Comparison of ENCODE assay signal across 11 cellular contexts in the genomic region with DNA sequence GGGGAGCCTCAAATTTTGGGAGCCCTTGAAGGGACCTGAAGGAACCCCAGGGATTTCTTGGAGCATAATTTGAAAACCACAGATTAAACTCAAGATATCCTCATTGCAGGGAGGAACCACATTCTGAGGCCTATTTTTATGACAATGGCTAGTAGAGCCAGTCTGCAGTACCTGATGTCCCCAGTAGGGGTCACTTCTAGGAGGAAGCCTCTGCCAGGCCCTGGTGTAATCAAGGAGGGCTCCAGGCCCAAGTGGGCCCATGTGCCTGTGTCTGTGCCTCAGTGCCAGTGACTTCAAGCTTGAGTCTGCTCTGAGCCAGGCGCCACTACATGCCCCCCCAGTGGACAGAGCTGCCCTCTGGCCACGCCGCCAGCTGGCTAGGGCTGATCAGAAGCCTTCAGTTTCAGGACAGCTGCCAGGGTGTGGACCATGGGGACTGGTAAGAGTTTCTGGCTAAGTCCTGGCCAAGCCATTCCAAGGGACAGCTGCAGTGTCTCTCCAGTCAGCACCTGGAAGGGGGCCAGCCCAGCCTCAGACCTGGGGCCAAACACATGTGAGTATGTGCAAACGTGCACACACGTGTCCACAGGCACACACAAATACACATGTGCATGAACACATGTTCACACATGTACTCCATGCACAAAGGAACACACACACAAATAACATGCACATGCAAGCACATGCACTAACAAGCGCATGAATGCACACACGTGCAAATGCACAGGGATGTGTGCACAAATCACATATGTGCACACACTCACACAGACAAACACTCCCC. TPM values are rescaled to one million over a fixed set of nuclear protein-coding genes. Genes with fewer than 3 reads are reported as not detected.
DNase-seq lines count a peak whose midpoint lies in the region; ATAC-seq and TF ChIP-seq lines count a peak whose summit lies in the region.
"Had no signal": no experiment of that assay in that cellular context is flagged by ENCODE, and none has a peak within 500 bp of the region (broad histone marks: within the 10 kb centered on the region; RNA-seq: fewer than 3 reads in every experiment).

No MANE protein-coding gene starts in this region.

- no peaks in the 10 kb centered on the region for H3K27me3 ChIP-seq in PC-3 (ENCODE audit: low read length)

- DNase-seq in DMS 273 (lab: John Stamatoyannopoulos, UW; ENCODE audit: unreplicated experiment) (peak; percentile 45), DMS 273 treated with DMSO at 0.1 percent for 48 hours (lab: John Stamatoyannopoulos, UW) (no peak), PC-3 (no peak), fibroblast of villous mesenchyme (ENCODE audit: low read depth) (no peak), skeletal muscle cell (ENCODE audit: low read depth) (peak; percentile 13), NCI-H1105 (lab: John Stamatoyannopoulos, UW) (no peak), activated gamma-delta T cell treated with Interleukin-2 at 50 U/mL for 16 hours (no peak)
- no peak for DNase-seq in activated naive CD8-positive, alpha-beta T cell treated with anti-CD3 and anti-CD28 coated beads for 36 hours
- DNase-seq: 8988T, naive B cell had no signal

- peaks cover 6% of the 10 kb centered on the region for H3K27me3 Mint-ChIP-seq in activated naive CD8-positive, alpha-beta T cell treated with anti-CD3 and anti-CD28 coated beads for 36 hours

- CTCF ChIA-PET in PC-3 (lab: Charles Lee): no interaction called here

- H3K4me3 Mint-ChIP-seq in activated naive CD8-positive, alpha-beta T cell treated with anti-CD3 and anti-CD28 coated beads for 36 hours: no peak overlapping the region
- H3K4me3 Mint-ChIP-seq: stimulated activated effector memory CD8-positive, alpha-beta T cell treated with anti-CD3 and anti-CD28 coated beads, Interleukin-12 subunit alpha, Interleukin-12 subunit beta, amount 100 ng/mL, for 72 hours had no signal

- no peaks in the 10 kb centered on the region for H3K36me3 ChIP-seq in PC-3 (ENCODE audit: low read depth, low read length)

- H3K4me2 ChIP-seq in PC-3 (ENCODE audit: low read length): no peak overlapping the region

- no peak for ATAC-seq in PC-3
- ATAC-seq: stimulated activated effector memory CD8-positive, alpha-beta T cell treated with anti-CD3 and anti-CD28 coated beads, Interleukin-12 subunit alpha, Interleukin-12 subunit beta, amount 100 ng/mL, for 72 hours had no signal

- no peak overlapping the region for H2AFZ ChIP-seq in PC-3 (ENCODE audit: low read length)

- H3K36me3 Mint-ChIP-seq in activated naive CD8-positive, alpha-beta T cell treated with anti-CD3 and anti-CD28 coated beads for 36 hours: no peaks in the 10 kb centered on the region
- H3K36me3 Mint-ChIP-seq: naive B cell; stimulated activated effector memory CD8-positive, alpha-beta T cell treated with anti-CD3 and anti-CD28 coated beads, Interleukin-12 subunit alpha, Interleukin-12 subunit beta, amount 100 ng/mL, for 72 hours had no signal

- H3K27ac Mint-ChIP-seq in activated naive CD8-positive, alpha-beta T cell treated with anti-CD3 and anti-CD28 coated beads for 36 hours: no peak overlapping the region
- H3K27ac Mint-ChIP-seq: naive B cell; stimulated activated effector memory CD8-positive, alpha-beta T cell treated with anti-CD3 and anti-CD28 coated beads, Interleukin-12 subunit alpha, Interleukin-12 subunit beta, amount 100 ng/mL, for 72 hours had no signal

- no peaks in the 10 kb centered on the region for H3K9me3 ChIP-seq in PC-3 (ENCODE audit: low read length)

- H3K4me3 ChIP-seq in PC-3 (ENCODE audit: low read length) (no peak overlapping the region), fibroblast of villous mesenchyme (ENCODE audit: low read depth, low read length) (no peak overlapping the region), skeletal muscle cell (ENCODE audit: low read depth, low read length) (no peak overlapping the region)

- no TSS peak for BruUV-seq in PC-3 (replicated peaks; lab: Mats Ljungman, UMichigan)

- no peaks in the 10 kb centered on the region for H3K9me3 Mint-ChIP-seq in activated naive CD8-positive, alpha-beta T cell treated with anti-CD3 and anti-CD28 coated beads for 36 hours
- H3K9me3 Mint-ChIP-seq: stimulated activated effector memory CD8-positive, alpha-beta T cell treated with anti-CD3 and anti-CD28 coated beads, Interleukin-12 subunit alpha, Interleukin-12 subunit beta, amount 100 ng/mL, for 72 hours had no signal

- H3F3A ChIP-seq in PC-3 (ENCODE audit: low read length, unreplicated experiment): no peaks in the 10 kb centered on the region

- H3K9me2 ChIP-seq in PC-3 (replicated peaks; ENCODE audit: low read length): no peaks in the 10 kb centered on the region

- TF ChIP-seq CTCF in PC-3 (conservative IDR thresholded peaks at IDR 0.05; ENCODE audit: low read depth, low read length) (peak; percentile 59), fibroblast of villous mesenchyme (IDR thresholded peaks at IDR 0.05; ENCODE audit: insufficient read depth, low read depth, low read length) (peak; percentile 55)

- no peaks in the 10 kb centered on the region for H3K4me1 ChIP-seq in PC-3 (ENCODE audit: insufficient read depth, low read length)

- H3K79me2 ChIP-seq in PC-3 (ENCODE audit: low read length): no peaks in the 10 kb centered on the region

- no peak overlapping the region for H3K27ac ChIP-seq in PC-3 (ENCODE audit: low read length)

- intact Hi-C loops in PC-3 (cut with micrococcal nuclease): loop anchor here (10.0 kb wide), 1 partner anchor 49 kb away; no protein-coding TSS in a partner anchor

- no peaks in the 10 kb centered on the region for H3K4me1 Mint-ChIP-seq in activated naive CD8-positive, alpha-beta T cell treated with anti-CD3 and anti-CD28 coated beads for 36 hours
- H3K4me1 Mint-ChIP-seq: naive B cell had no signal

- POLR2A ChIA-PET in PC-3 (lab: Charles Lee; ENCODE audit: unreplicated experiment): no interaction called here

- no peaks in the 10 kb centered on the region for H4K20me1 ChIP-seq in PC-3 (ENCODE audit: low read length)

- no peak overlapping the region for H3K9ac ChIP-seq in PC-3 (ENCODE audit: low read length)

RNA-seq across cellular contexts. Expression of gene SLC7A10, which starts 20.5 kb away (rescaled TPM):
- not detected in 2 replicates for total RNA-seq in PC-3 (2014; rRNA removed)
- total RNA-seq in fibroblast of villous mesenchyme: not detected in 2 replicates
- total RNA-seq in activated naive CD8-positive, alpha-beta T cell treated with anti-CD3 and anti-CD28 coated beads for 36 hours: not detected

RNA-seq across cellular contexts. Expression of gene LRP3, which starts 52.0 kb away (rescaled TPM):
- total RNA-seq in PC-3 (2014; rRNA removed) (20.4 and 25.9 TPM in 2 replicates), fibroblast of villous mesenchyme (11.2 and 14.8 TPM in 2 replicates)
- total RNA-seq in activated naive CD8-positive, alpha-beta T cell treated with anti-CD3 and anti-CD28 coated beads for 36 hours: under 1 TPM; 0.44 to 0.91 TPM

RNA-seq across cellular contexts. Expression of gene CEBPA, which starts 56.2 kb away (rescaled TPM):
- total RNA-seq in PC-3 (2014; rRNA removed) (2.9 and 6.3 TPM in 2 replicates), fibroblast of villous mesenchyme (under 0.01 TPM in 1 of 2 replicates, not detected in the other)
- under 1 TPM; 0.26 to 0.35 TPM for total RNA-seq in activated naive CD8-positive, alpha-beta T cell treated with anti-CD3 and anti-CD28 coated beads for 36 hours

Comparison
In these comparisons a context has a peak if more than half of its experiments do, and no peak if none do; other contexts are left out.
1. DNase-seq: peak in DMS 273 (single experiment) and skeletal muscle cell (single experiment); none in DMS 273 treated with DMSO at 0.1 percent for 48 hours (single experiment), PC-3 (single experiment), fibroblast of villous mesenchyme (single experiment), NCI-H1105 (single experiment), activated naive CD8-positive, alpha-beta T cell treated with anti-CD3 and anti-CD28 coated beads for 36 hours (single experiment) and activated gamma-delta T cell treated with Interleukin-2 at 50 U/mL for 16 hours (single experiment).